In the genomic region with DNA sequence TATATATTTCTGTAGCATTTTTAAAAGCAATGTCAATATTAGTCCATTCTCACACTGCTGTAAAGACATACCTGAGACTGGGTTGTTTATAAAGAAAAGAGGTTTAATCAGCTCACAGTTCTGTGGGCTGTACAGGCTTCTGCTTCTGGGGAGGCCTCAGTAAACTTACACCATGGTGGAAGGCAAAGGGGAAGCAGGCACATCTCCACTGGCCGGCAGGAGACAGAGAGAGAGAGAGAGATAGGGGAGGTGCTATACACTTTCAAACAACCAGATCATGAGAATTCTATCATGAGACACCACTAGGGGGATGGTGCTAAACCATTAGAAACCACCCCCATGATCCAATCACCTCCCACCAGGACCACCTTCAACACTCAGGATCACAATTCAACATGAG, we compare ENCODE assay signal across 1 cellular context.
TF ChIP-seq lines count a peak whose summit lies in the region.

No MANE protein-coding gene starts in this region.

TF ChIP-seq in SK-N-SH, 30 proteins besides CTCF, POLR2A, EP300 and RAD21 (continued from another document):
- TF ChIP-seq, protein P1, sequence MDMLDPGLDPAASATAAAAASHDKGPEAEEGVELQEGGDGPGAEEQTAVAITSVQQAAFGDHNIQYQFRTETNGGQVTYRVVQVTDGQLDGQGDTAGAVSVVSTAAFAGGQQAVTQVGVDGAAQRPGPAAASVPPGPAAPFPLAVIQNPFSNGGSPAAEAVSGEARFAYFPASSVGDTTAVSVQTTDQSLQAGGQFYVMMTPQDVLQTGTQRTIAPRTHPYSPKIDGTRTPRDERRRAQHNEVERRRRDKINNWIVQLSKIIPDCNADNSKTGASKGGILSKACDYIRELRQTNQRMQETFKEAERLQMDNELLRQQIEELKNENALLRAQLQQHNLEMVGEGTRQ (IDR thresholded peaks at IDR 0.05; ENCODE audit: borderline replicate concordance, low read depth, low read length) = no peak
- TF ChIP-seq MEF2A (IDR thresholded peaks at IDR 0.05; ENCODE audit: borderline replicate concordance, low read depth) (no peak), ELF1 (IDR thresholded peaks at IDR 0.05) (no peak), GATA2 (CRISPR knock-in tag; IDR thresholded peaks at IDR 0.05) (no peak), FOSL2 (IDR thresholded peaks at IDR 0.05; ENCODE audit: borderline replicate concordance, low read depth) (no peak), MXI1 (IDR thresholded peaks at IDR 0.05; ENCODE audit: low read depth, low read length) (no peak), EZH2phosphoT487 (IDR thresholded peaks at IDR 0.05; ENCODE audit: borderline replicate concordance, low read depth) (no peak), FOXJ3 (CRISPR knock-in tag; IDR thresholded peaks at IDR 0.05) (no peak), TCF12 (IDR thresholded peaks at IDR 0.05) (no peak), TEAD4 (IDR thresholded peaks at IDR 0.05; ENCODE audit: borderline replicate concordance, insufficient read depth) (no peak), NFIC (IDR thresholded peaks at IDR 0.05; ENCODE audit: borderline replicate concordance) (no peak), YY1 (IDR thresholded peaks at IDR 0.05; ENCODE audit: low read depth) (no peak)
- TF ChIP-seq, protein P2, sequence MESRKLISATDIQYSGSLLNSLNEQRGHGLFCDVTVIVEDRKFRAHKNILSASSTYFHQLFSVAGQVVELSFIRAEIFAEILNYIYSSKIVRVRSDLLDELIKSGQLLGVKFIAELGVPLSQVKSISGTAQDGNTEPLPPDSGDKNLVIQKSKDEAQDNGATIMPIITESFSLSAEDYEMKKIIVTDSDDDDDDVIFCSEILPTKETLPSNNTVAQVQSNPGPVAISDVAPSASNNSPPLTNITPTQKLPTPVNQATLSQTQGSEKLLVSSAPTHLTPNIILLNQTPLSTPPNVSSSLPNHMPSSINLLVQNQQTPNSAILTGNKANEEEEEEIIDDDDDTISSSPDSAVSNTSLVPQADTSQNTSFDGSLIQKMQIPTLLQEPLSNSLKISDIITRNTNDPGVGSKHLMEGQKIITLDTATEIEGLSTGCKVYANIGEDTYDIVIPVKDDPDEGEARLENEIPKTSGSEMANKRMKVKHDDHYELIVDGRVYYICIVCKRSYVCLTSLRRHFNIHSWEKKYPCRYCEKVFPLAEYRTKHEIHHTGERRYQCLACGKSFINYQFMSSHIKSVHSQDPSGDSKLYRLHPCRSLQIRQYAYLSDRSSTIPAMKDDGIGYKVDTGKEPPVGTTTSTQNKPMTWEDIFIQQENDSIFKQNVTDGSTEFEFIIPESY (IDR thresholded peaks at IDR 0.05; ENCODE audit: borderline replicate concordance, low read depth) = no peak
TF ChIP-seq in SK-N-SH: peak in this region for 0.
